1 cellular context compared by ENCODE assay signal in the genomic region with DNA sequence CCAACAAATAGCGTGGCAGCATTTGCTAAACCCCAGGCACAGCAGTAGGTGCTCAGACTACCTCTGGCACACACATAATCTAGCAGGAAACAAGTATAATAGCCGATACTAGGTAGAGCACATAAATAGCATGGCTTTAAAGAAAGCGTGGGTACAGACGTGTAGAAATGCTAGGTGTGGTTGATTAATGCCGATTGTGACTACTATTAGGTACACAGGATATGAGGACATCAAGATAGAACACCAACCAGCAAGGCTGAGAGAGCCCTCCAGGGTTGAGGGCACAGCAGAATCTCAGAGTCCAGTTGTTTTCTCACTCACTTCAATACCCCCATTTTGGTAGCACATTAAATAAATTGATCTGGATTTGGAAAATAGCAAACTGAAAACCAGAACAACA.
TF ChIP-seq lines count a peak whose summit lies in the region.

No MANE protein-coding gene starts in this region.

TF ChIP-seq in H1, 55 proteins besides CTCF, POLR2A, EP300 and RAD21 (continued from another document):
- TF ChIP-seq, protein P1, sequence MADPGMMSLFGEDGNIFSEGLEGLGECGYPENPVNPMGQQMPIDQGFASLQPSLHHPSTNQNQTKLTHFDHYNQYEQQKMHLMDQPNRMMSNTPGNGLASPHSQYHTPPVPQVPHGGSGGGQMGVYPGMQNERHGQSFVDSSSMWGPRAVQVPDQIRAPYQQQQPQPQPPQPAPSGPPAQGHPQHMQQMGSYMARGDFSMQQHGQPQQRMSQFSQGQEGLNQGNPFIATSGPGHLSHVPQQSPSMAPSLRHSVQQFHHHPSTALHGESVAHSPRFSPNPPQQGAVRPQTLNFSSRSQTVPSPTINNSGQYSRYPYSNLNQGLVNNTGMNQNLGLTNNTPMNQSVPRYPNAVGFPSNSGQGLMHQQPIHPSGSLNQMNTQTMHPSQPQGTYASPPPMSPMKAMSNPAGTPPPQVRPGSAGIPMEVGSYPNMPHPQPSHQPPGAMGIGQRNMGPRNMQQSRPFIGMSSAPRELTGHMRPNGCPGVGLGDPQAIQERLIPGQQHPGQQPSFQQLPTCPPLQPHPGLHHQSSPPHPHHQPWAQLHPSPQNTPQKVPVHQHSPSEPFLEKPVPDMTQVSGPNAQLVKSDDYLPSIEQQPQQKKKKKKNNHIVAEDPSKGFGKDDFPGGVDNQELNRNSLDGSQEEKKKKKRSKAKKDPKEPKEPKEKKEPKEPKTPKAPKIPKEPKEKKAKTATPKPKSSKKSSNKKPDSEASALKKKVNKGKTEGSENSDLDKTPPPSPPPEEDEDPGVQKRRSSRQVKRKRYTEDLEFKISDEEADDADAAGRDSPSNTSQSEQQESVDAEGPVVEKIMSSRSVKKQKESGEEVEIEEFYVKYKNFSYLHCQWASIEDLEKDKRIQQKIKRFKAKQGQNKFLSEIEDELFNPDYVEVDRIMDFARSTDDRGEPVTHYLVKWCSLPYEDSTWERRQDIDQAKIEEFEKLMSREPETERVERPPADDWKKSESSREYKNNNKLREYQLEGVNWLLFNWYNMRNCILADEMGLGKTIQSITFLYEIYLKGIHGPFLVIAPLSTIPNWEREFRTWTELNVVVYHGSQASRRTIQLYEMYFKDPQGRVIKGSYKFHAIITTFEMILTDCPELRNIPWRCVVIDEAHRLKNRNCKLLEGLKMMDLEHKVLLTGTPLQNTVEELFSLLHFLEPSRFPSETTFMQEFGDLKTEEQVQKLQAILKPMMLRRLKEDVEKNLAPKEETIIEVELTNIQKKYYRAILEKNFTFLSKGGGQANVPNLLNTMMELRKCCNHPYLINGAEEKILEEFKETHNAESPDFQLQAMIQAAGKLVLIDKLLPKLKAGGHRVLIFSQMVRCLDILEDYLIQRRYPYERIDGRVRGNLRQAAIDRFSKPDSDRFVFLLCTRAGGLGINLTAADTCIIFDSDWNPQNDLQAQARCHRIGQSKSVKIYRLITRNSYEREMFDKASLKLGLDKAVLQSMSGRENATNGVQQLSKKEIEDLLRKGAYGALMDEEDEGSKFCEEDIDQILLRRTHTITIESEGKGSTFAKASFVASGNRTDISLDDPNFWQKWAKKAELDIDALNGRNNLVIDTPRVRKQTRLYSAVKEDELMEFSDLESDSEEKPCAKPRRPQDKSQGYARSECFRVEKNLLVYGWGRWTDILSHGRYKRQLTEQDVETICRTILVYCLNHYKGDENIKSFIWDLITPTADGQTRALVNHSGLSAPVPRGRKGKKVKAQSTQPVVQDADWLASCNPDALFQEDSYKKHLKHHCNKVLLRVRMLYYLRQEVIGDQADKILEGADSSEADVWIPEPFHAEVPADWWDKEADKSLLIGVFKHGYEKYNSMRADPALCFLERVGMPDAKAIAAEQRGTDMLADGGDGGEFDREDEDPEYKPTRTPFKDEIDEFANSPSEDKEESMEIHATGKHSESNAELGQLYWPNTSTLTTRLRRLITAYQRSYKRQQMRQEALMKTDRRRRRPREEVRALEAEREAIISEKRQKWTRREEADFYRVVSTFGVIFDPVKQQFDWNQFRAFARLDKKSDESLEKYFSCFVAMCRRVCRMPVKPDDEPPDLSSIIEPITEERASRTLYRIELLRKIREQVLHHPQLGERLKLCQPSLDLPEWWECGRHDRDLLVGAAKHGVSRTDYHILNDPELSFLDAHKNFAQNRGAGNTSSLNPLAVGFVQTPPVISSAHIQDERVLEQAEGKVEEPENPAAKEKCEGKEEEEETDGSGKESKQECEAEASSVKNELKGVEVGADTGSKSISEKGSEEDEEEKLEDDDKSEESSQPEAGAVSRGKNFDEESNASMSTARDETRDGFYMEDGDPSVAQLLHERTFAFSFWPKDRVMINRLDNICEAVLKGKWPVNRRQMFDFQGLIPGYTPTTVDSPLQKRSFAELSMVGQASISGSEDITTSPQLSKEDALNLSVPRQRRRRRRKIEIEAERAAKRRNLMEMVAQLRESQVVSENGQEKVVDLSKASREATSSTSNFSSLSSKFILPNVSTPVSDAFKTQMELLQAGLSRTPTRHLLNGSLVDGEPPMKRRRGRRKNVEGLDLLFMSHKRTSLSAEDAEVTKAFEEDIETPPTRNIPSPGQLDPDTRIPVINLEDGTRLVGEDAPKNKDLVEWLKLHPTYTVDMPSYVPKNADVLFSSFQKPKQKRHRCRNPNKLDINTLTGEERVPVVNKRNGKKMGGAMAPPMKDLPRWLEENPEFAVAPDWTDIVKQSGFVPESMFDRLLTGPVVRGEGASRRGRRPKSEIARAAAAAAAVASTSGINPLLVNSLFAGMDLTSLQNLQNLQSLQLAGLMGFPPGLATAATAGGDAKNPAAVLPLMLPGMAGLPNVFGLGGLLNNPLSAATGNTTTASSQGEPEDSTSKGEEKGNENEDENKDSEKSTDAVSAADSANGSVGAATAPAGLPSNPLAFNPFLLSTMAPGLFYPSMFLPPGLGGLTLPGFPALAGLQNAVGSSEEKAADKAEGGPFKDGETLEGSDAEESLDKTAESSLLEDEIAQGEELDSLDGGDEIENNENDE (IDR thresholded peaks at IDR 0.05; ENCODE audit: insufficient replicate concordance, low read length), result no peak
- TF ChIP-seq GTF2F1 (IDR thresholded peaks at IDR 0.05; ENCODE audit: borderline replicate concordance, low read depth, low read length), result no peak
- no peak for TF ChIP-seq EGR1 (IDR thresholded peaks at IDR 0.05; ENCODE audit: borderline replicate concordance, low read depth, low read length)
- no peak for TF ChIP-seq CBX8 (IDR thresholded peaks at IDR 0.05; ENCODE audit: borderline replicate concordance, low read depth, low read length)
- TF ChIP-seq KDM5A (IDR thresholded peaks at IDR 0.05; ENCODE audit: low read length), result no peak
- no peak for TF ChIP-seq SUZ12 (IDR thresholded peaks at IDR 0.05; ENCODE audit: low read length)
- TF ChIP-seq SP1 (IDR thresholded peaks at IDR 0.05; ENCODE audit: low read depth, low read length), result no peak
- TF ChIP-seq MAFK (IDR thresholded peaks at IDR 0.05; ENCODE audit: low read depth, low read length), result no peak
- no peak for TF ChIP-seq CTBP2 (IDR thresholded peaks at IDR 0.05; ENCODE audit: borderline replicate concordance, insufficient read depth, insufficient read length, low read length)
- no peak for TF ChIP-seq TCF12 (IDR thresholded peaks at IDR 0.05; ENCODE audit: low read depth, low read length)
- TF ChIP-seq TBP (IDR thresholded peaks at IDR 0.05; ENCODE audit: low read depth, low read length), result no peak
- TF ChIP-seq SAP30 (IDR thresholded peaks at IDR 0.05; ENCODE audit: insufficient read depth, insufficient replicate concordance, low read length), result no peak
- no peak for TF ChIP-seq RNF2 (IDR thresholded peaks at IDR 0.05; ENCODE audit: borderline replicate concordance, low read depth, low read length, missing control alignments, poor library complexity, severe bottlenecking)
- no peak for TF ChIP-seq TAF1 (IDR thresholded peaks at IDR 0.05; ENCODE audit: low read depth, low read length)
